ENCODE assay signal across 9 cellular contexts in genomic region chr5:123209163-123210013, GRCh38.
DNase-seq lines count a peak whose midpoint lies in the region; ATAC-seq lines count a peak whose summit lies in the region.
"Had no signal": no experiment of that assay in that cellular context is flagged by ENCODE, and none has a peak within 500 bp of the region (broad histone marks: within the 10 kb centered on the region; RNA-seq: fewer than 3 reads in every experiment).

No MANE protein-coding gene starts in this region.

- no peak overlapping the region for H3K4me3 Mint-ChIP-seq in CD4-positive, alpha-beta memory T cell
- H3K4me3 Mint-ChIP-seq: central memory CD8-positive, alpha-beta T cell had no signal

- intact Hi-C loops in CD4-positive, alpha-beta memory T cell (cut with micrococcal nuclease), result no loop called here

- POLR2A ChIA-PET in CD4-positive, alpha-beta memory T cell (lab: Charles Lee; ENCODE audit: partially characterized antibody), result no interaction called here

- H3K9me3 Mint-ChIP-seq in CD4-positive, alpha-beta memory T cell, result peaks cover 0 to 2% (median 0%) of the 10 kb centered on the region in 8 donors
- H3K9me3 Mint-ChIP-seq: central memory CD8-positive, alpha-beta T cell had no signal

- CTCF ChIA-PET in CD4-positive, alpha-beta memory T cell (lab: Charles Lee; ENCODE audit: partially characterized antibody), result no interaction called here

- no peaks in the 10 kb centered on the region for H3K27me3 ChIP-seq in CD4-positive, alpha-beta memory T cell (ENCODE audit: insufficient read depth, low read length)

- H3K4me1 ChIP-seq in CD4-positive, alpha-beta memory T cell (ENCODE audit: insufficient read depth, low read length), result no peaks in the 10 kb centered on the region

- no peaks in the 10 kb centered on the region for H3K36me3 Mint-ChIP-seq in CD4-positive, alpha-beta memory T cell

- no peak overlapping the region for H3K4me3 ChIP-seq in CD4-positive, alpha-beta memory T cell (ENCODE audit: low read length in 2 of 2)

- DNase-seq in amniotic epithelial cell (ENCODE audit: low read depth) (peak; percentile 97), non-pigmented ciliary epithelial cell (ENCODE audit: low read depth) (peak; percentile 91), SKM-1 treated with dmso at 0.1 percent for 144 hours (lab: John Stamatoyannopoulos, UW; ENCODE audit: unreplicated experiment) (no peak), NCI-H1930 (lab: John Stamatoyannopoulos, UW) (no peak)
- no peak for DNase-seq in CD4-positive, alpha-beta memory T cell

- H3K9me3 ChIP-seq in CD4-positive, alpha-beta memory T cell (ENCODE audit: control insufficient read depth in 1 of 2, low read length in 2 of 2), result no peaks in the 10 kb centered on the region

- H3K36me3 ChIP-seq in CD4-positive, alpha-beta memory T cell (ENCODE audit: insufficient read depth, low read length), result no peaks in the 10 kb centered on the region

- H3K27ac Mint-ChIP-seq in CD4-positive, alpha-beta memory T cell, result no peak overlapping the region

- ATAC-seq in GM18520 (IDR thresholded peaks at IDR 0.05; ENCODE audit: unreplicated experiment) (peak; percentile 84), HG03159 (IDR thresholded peaks at IDR 0.05; ENCODE audit: unreplicated experiment) (peak; percentile 71), HG02840 (IDR thresholded peaks at IDR 0.05; ENCODE audit: low FRiP score, unreplicated experiment) (no peak)

- peaks cover 0 to 1% (median 0%) of the 10 kb centered on the region in 4 donors for H3K4me1 Mint-ChIP-seq in CD4-positive, alpha-beta memory T cell
- H3K4me1 Mint-ChIP-seq: central memory CD8-positive, alpha-beta T cell had no signal

- H3K27ac ChIP-seq in CD4-positive, alpha-beta memory T cell (ENCODE audit: low read depth, low read length), result no peak overlapping the region

- peaks cover 1% of the 10 kb centered on the region in 2 donors for H3K27me3 Mint-ChIP-seq in CD4-positive, alpha-beta memory T cell

Comparison
In these comparisons a context has a peak if more than half of its experiments do, and no peak if none do; other contexts are left out.
1. DNase-seq: peak in amniotic epithelial cell (single experiment) and non-pigmented ciliary epithelial cell (single experiment); none in SKM-1 treated with dmso at 0.1 percent for 144 hours (single experiment), NCI-H1930 (0 of 2) and CD4-positive, alpha-beta memory T cell (0 of 5).